In genomic region chr7:119935418-119936025, GRCh38 we compare ENCODE assay signal across 8 cellular contexts.
DNase-seq lines count a peak whose midpoint lies in the region; ATAC-seq and TF ChIP-seq lines count a peak whose summit lies in the region.

No MANE protein-coding gene starts in this region.

- H3K18ac ChIP-seq in neuronal stem cell (ENCODE audit: low read length), result no peak overlapping the region

- no peak overlapping the region for H2AK5ac ChIP-seq in neuronal stem cell (ENCODE audit: low read depth, low read length)

- peak; percentile 39 for DNase-seq in NCI-H748 treated with DMSO at 0.1 percent for 48 hours (lab: John Stamatoyannopoulos, UW)
- no peak for DNase-seq in coronary artery (ENCODE audit: low spot score)
- peak; percentile 4 for DNase-seq in neuronal stem cell (ENCODE audit: low spot score)
- no peak for DNase-seq in GOT3 (lab: John Stamatoyannopoulos, UW)
- DNase-seq in activated T-helper 1 cell treated with anti-CD3 and anti-CD28 coated beads, Interleukin-12 subunit alpha, Interleukin-12 subunit beta, Interleukin-2, Interleukin-4 antibody, amounts not matched to agents 30 ng/mL and 10 ng/mL and 1 ng/mL, durations not matched to agents 14 hours and 24 hours and 36 hours (ENCODE audit: low spot score), result no peak
- DNase-seq in CD8-positive, alpha-beta T cell, result no peak

- H4K8ac ChIP-seq in neuronal stem cell (ENCODE audit: low read depth, low read length), result no peak overlapping the region

- H2BK12ac ChIP-seq in neuronal stem cell (ENCODE audit: low read length), result no peak overlapping the region

- H3K4ac ChIP-seq in neuronal stem cell (ENCODE audit: low read length), result no peak overlapping the region

- H3K23ac ChIP-seq in neuronal stem cell (ENCODE audit: low read depth, low read length, poor library complexity), result no peak overlapping the region

- POLR2A ChIA-PET in CD8-positive, alpha-beta T cell (lab: Charles Lee), result no interaction called here

- H3K4me3 ChIP-seq in coronary artery (no peak overlapping the region), neuronal stem cell (ENCODE audit: low read length in 2 of 2) (no peak overlapping the region)
- H3K4me3 ChIP-seq in CD8-positive, alpha-beta T cell (ENCODE audit: low read depth, low read length), result no peak overlapping the region

- no peak overlapping the region for H2BK5ac ChIP-seq in neuronal stem cell (ENCODE audit: low read length)

- WGBS in neuronal stem cell (ENCODE audit: extremely low coverage in 2 of 2, insufficient read length in 2 of 2, insufficient replicate concordance in 1 of 2), 2 donors, result no CpG with 5 or more reads among the region's 4 CpGs

- no peak overlapping the region for H3K4me2 ChIP-seq in neuronal stem cell (ENCODE audit: insufficient read depth, low read length, poor library complexity, severe bottlenecking)

- H2BK15ac ChIP-seq in neuronal stem cell (ENCODE audit: low read length), result no peak overlapping the region

- no peaks in the 10 kb centered on the region for H3K36me3 ChIP-seq in neuronal stem cell (replicated peaks in 1 of 2; ENCODE audit: control insufficient read depth in 2 of 2, insufficient read depth in 2 of 2, low read length in 2 of 2)
- H3K36me3 ChIP-seq in CD8-positive, alpha-beta T cell (ENCODE audit: insufficient read depth, low read length), result no peaks in the 10 kb centered on the region

- TF ChIP-seq CTCF in coronary artery (IDR thresholded peaks at IDR 0.05), result peak; percentile 18
- TF ChIP-seq CTCF in CD8-positive, alpha-beta T cell (IDR thresholded peaks at IDR 0.05), result no peak

- CTCF ChIA-PET in CD8-positive, alpha-beta T cell (lab: Charles Lee), result no interaction called here

- no peak overlapping the region for H4K91ac ChIP-seq in neuronal stem cell (ENCODE audit: low read depth, low read length, poor library complexity)

- no peaks in the 10 kb centered on the region for H3K27me3 ChIP-seq in neuronal stem cell (ENCODE audit: control insufficient read depth in 3 of 3, insufficient read depth in 3 of 3, low read depth in 1 of 3, low read length in 3 of 3)
- no peaks in the 10 kb centered on the region for H3K27me3 ChIP-seq in CD8-positive, alpha-beta T cell (ENCODE audit: insufficient read depth, low read length)

- H3K9ac ChIP-seq in neuronal stem cell (ENCODE audit: low read depth, low read length, poor library complexity), result no peak overlapping the region

- intact Hi-C loops in activated T-helper 1 cell treated with anti-CD3 and anti-CD28 coated beads, Interleukin-12 subunit alpha, Interleukin-12 subunit beta, Interleukin-2, Interleukin-4 antibody, amounts not matched to agents 30 ng/mL and 10 ng/mL and 1 ng/mL, durations not matched to agents 14 hours and 24 hours and 36 hours (cut with micrococcal nuclease), result loop anchor here (5.0 kb wide), 1 partner anchor 792 kb away; no protein-coding TSS in a partner anchor
- intact Hi-C loops in CD8-positive, alpha-beta T cell (cut with DNase I, micrococcal nuclease), result no loop called here

- H3K9me3 ChIP-seq in neuronal stem cell (replicated peaks in 1 of 2; ENCODE audit: control insufficient read depth in 2 of 2, insufficient read depth in 1 of 2, low read depth in 1 of 2, low read length in 2 of 2), result no peaks in the 10 kb centered on the region
- no peaks in the 10 kb centered on the region for H3K9me3 ChIP-seq in CD8-positive, alpha-beta T cell (ENCODE audit: low read length)

- H3K27me3 Mint-ChIP-seq in activated T-helper 1 cell treated with anti-CD3 and anti-CD28 coated beads, Interleukin-12 subunit alpha, Interleukin-12 subunit beta, Interleukin-2, Interleukin-4 antibody, amounts not matched to agents 30 ng/mL and 10 ng/mL and 1 ng/mL, durations not matched to agents 14 hours and 24 hours and 36 hours (ENCODE audit: insufficient read depth), result no peaks in the 10 kb centered on the region
- no peaks in the 10 kb centered on the region for H3K27me3 Mint-ChIP-seq in CD8-positive, alpha-beta T cell (ENCODE audit: low read depth)

- H3K9me3 Mint-ChIP-seq in activated T-helper 1 cell treated with anti-CD3 and anti-CD28 coated beads, Interleukin-12 subunit alpha, Interleukin-12 subunit beta, Interleukin-2, Interleukin-4 antibody, amounts not matched to agents 30 ng/mL and 10 ng/mL and 1 ng/mL, durations not matched to agents 14 hours and 24 hours and 36 hours, result no peaks in the 10 kb centered on the region
- H3K9me3 Mint-ChIP-seq in CD8-positive, alpha-beta T cell, result peaks cover 8% of the 10 kb centered on the region

- no peak overlapping the region for H3K27ac Mint-ChIP-seq in activated T-helper 1 cell treated with anti-CD3 and anti-CD28 coated beads, Interleukin-12 subunit alpha, Interleukin-12 subunit beta, Interleukin-2, Interleukin-4 antibody, amounts not matched to agents 30 ng/mL and 10 ng/mL and 1 ng/mL, durations not matched to agents 14 hours and 24 hours and 36 hours
- no peak overlapping the region for H3K27ac Mint-ChIP-seq in CD8-positive, alpha-beta T cell

- H3K14ac ChIP-seq in neuronal stem cell (ENCODE audit: low read length), result no peak overlapping the region

- no peak overlapping the region for H3K4me3 Mint-ChIP-seq in activated T-helper 1 cell treated with anti-CD3 and anti-CD28 coated beads, Interleukin-12 subunit alpha, Interleukin-12 subunit beta, Interleukin-2, Interleukin-4 antibody, amounts not matched to agents 30 ng/mL and 10 ng/mL and 1 ng/mL, durations not matched to agents 14 hours and 24 hours and 36 hours
- H3K4me3 Mint-ChIP-seq in CD8-positive, alpha-beta T cell, result no peak overlapping the region

- no peaks in the 10 kb centered on the region for H3K4me1 ChIP-seq in neuronal stem cell (ENCODE audit: control insufficient read depth in 2 of 2, insufficient read depth in 1 of 2, low read depth in 1 of 2, low read length in 2 of 2)
- H3K4me1 ChIP-seq in CD8-positive, alpha-beta T cell (ENCODE audit: insufficient read depth, low read length), result no peaks in the 10 kb centered on the region

- no peaks in the 10 kb centered on the region for H3K4me1 Mint-ChIP-seq in activated T-helper 1 cell treated with anti-CD3 and anti-CD28 coated beads, Interleukin-12 subunit alpha, Interleukin-12 subunit beta, Interleukin-2, Interleukin-4 antibody, amounts not matched to agents 30 ng/mL and 10 ng/mL and 1 ng/mL, durations not matched to agents 14 hours and 24 hours and 36 hours (ENCODE audit: low read depth)
- no peaks in the 10 kb centered on the region for H3K4me1 Mint-ChIP-seq in CD8-positive, alpha-beta T cell (ENCODE audit: low read depth)

- H2AFZ ChIP-seq in neuronal stem cell (ENCODE audit: low read length), result no peak overlapping the region

- H3K79me1 ChIP-seq in neuronal stem cell (ENCODE audit: low read depth, low read length), result no peaks in the 10 kb centered on the region

- H3K27ac ChIP-seq in coronary artery, result no peak overlapping the region
- H3K27ac ChIP-seq in neuronal stem cell (replicated peaks; ENCODE audit: low read length), result no peak overlapping the region
- H3K27ac ChIP-seq in CD8-positive, alpha-beta T cell (ENCODE audit: low read depth, low read length), result no peak overlapping the region

- no peak overlapping the region for H2BK120ac ChIP-seq in neuronal stem cell (ENCODE audit: low read depth, low read length)

- ATAC-seq in GM18867 (IDR thresholded peaks at IDR 0.05; ENCODE audit: unreplicated experiment) (peak; percentile 80), HG03354 (IDR thresholded peaks at IDR 0.05; ENCODE audit: poor library complexity, severe bottlenecking, unreplicated experiment) (peak; percentile 85)
- ATAC-seq in CD8-positive, alpha-beta T cell, result no peak

- no peaks in the 10 kb centered on the region for H3K36me3 Mint-ChIP-seq in activated T-helper 1 cell treated with anti-CD3 and anti-CD28 coated beads, Interleukin-12 subunit alpha, Interleukin-12 subunit beta, Interleukin-2, Interleukin-4 antibody, amounts not matched to agents 30 ng/mL and 10 ng/mL and 1 ng/mL, durations not matched to agents 14 hours and 24 hours and 36 hours (ENCODE audit: low read depth)
- no peaks in the 10 kb centered on the region for H3K36me3 Mint-ChIP-seq in CD8-positive, alpha-beta T cell

Comparison
In these comparisons a context has a peak if more than half of its experiments do, and no peak if none do; other contexts are left out.
1. DNase-seq: peak in NCI-H748 treated with DMSO at 0.1 percent for 48 hours (single experiment) and neuronal stem cell (single experiment); none in coronary artery (single experiment), GOT3 (single experiment), activated T-helper 1 cell treated with anti-CD3 and anti-CD28 coated beads, Interleukin-12 subunit alpha, Interleukin-12 subunit beta, Interleukin-2, Interleukin-4 antibody, amounts not matched to agents 30 ng/mL and 10 ng/mL and 1 ng/mL, durations not matched to agents 14 hours and 24 hours and 36 hours (single experiment) and CD8-positive, alpha-beta T cell (0 of 7).